Comparison of ENCODE assay signal across 1 cellular context in genomic region chr19:38255759-38256052, GRCh38.
TF ChIP-seq lines count a peak whose summit lies in the region.

No MANE protein-coding gene starts in this region.

TF ChIP-seq in endothelial cell of umbilical vein, 7 proteins besides CTCF, POLR2A, EP300 and RAD21:
- no peak for TF ChIP-seq MYC (IDR thresholded peaks at IDR 0.05; ENCODE audit: low read depth, low read length)
- no peak for TF ChIP-seq MAX (IDR thresholded peaks at IDR 0.05; ENCODE audit: insufficient read depth, insufficient read length)
- no peak for TF ChIP-seq FOS (IDR thresholded peaks at IDR 0.05; ENCODE audit: borderline replicate concordance, insufficient read depth, low read length)
- no peak for TF ChIP-seq EZH2 (IDR thresholded peaks at IDR 0.05; ENCODE audit: borderline replicate concordance, low read depth, low read length, severe bottlenecking)
- TF ChIP-seq GATA2 (IDR thresholded peaks at IDR 0.05; ENCODE audit: insufficient read depth, insufficient read length, low read depth, low read length): no peak
- no peak for TF ChIP-seq POLR2AphosphoS5 (IDR thresholded peaks at IDR 0.05; ENCODE audit: insufficient read depth, low read depth, low read length)
- no peak for TF ChIP-seq JUN (IDR thresholded peaks at IDR 0.05; ENCODE audit: borderline replicate concordance, insufficient read depth, insufficient read length, low read depth)
